ENCODE assay signal across 11 cellular contexts in the genomic region with DNA sequence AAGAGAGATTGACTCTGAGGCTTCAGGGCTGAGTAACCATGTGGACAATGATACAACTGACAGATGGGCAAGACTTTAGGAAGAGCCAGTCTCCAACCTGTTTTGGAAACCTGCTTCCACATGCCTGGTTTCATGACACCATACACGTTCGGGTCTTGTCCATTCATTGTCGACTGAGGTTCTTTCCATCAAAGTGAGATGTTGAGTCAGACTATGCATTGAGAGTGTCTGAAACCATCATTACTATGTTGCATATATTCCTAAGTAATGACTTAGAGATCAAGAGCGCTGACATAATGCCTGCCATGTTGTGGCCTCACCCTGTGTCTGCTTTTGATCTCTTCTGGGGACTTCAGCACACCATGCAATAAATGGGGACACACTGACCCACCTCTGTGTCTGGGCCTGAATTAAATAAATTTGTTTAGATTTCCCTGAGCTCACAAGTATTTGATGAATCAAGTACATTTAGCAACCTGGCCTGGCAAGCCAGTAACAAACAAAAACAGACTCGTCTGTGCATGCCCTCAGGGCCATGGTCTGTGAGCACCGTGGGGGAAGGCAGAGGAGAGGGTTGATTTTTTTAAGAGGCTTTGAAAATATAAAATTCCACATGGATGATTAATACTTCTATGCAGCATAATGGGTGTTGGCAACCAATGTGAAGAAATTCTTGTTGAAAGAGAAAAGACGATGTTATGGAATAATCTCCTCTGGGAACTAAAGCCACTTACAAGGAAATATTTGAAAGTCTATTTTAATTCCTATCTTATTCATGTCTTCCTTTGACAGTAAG. TPM values are rescaled to one million over a fixed set of nuclear protein-coding genes. Genes with fewer than 3 reads are reported as not detected.
DNase-seq lines count a peak whose midpoint lies in the region; ATAC-seq lines count a peak whose summit lies in the region.
"Had no signal": no experiment of that assay in that cellular context is flagged by ENCODE, and none has a peak within 500 bp of the region (broad histone marks: within the 10 kb centered on the region; RNA-seq: fewer than 3 reads in every experiment).

No MANE protein-coding gene starts in this region.

- peak; percentile 26 to 37 for ATAC-seq in activated T-cell treated with anti-CD3 and anti-CD28 coated beads, Interleukin-2, amount 50 U/mL, for 72 hours (replicated peaks in 1 of 2)
- no peak for ATAC-seq in HG02970 (IDR thresholded peaks at IDR 0.05; ENCODE audit: low FRiP score, unreplicated experiment)

- no peak overlapping the region for H3K4me3 ChIP-seq in SJSA1

- H3K4me1 Mint-ChIP-seq in activated T-cell treated with anti-CD3 and anti-CD28 coated beads, Interleukin-2, amount 50 U/mL, for 72 hours (ENCODE audit: low read depth), result peaks cover 18% of the 10 kb centered on the region
- H3K4me1 Mint-ChIP-seq in activated T-cell treated with anti-CD3 and anti-CD28 coated beads, Interleukin-2, amount 50 U/mL, for 24 hours (ENCODE audit: low read depth), result peaks cover 16% of the 10 kb centered on the region
- H3K4me1 Mint-ChIP-seq: B cell had no signal

- H3K27ac Mint-ChIP-seq in activated T-cell treated with anti-CD3 and anti-CD28 coated beads, Interleukin-2, amount 50 U/mL, for 72 hours, result no peak overlapping the region
- H3K27ac Mint-ChIP-seq in activated T-cell treated with anti-CD3 and anti-CD28 coated beads, Interleukin-2, amount 50 U/mL, for 24 hours, result no peak overlapping the region
- H3K27ac Mint-ChIP-seq: B cell had no signal

- H3K36me3 ChIP-seq in SJSA1, result no peaks in the 10 kb centered on the region

- H3K27ac ChIP-seq in SJSA1, result peak overlapping the region; percentile 36

- no peaks in the 10 kb centered on the region for H3K27me3 ChIP-seq in SJSA1 (replicated peaks)

- no peaks in the 10 kb centered on the region for H3K9me3 ChIP-seq in SJSA1 (replicated peaks)

- H3K4me1 ChIP-seq in SJSA1 (replicated peaks), result peaks cover 18% of the 10 kb centered on the region

- DNase-seq in activated T-cell treated with anti-CD3 and anti-CD28 coated beads, Interleukin-2, amount 50 U/mL, for 72 hours, result no peak
- no peak for DNase-seq in activated T-cell treated with anti-CD3 and anti-CD28 coated beads, Interleukin-2, amount 50 U/mL, for 24 hours
- DNase-seq in SJSA1 (ENCODE audit: low read depth in 1 of 2, low spot score in 2 of 2) (peak; percentile 86 to 91), fibroblast of peridontal ligament (ENCODE audit: extremely low read depth) (peak; percentile 64), ureter (ENCODE audit: low spot score) (peak; percentile 70), activated gamma-delta T cell treated with Interleukin-2 at 50 U/mL for 16 hours (no peak)
- no peak for DNase-seq in activated CD4-positive, alpha-beta T cell treated with anti-CD3 and anti-CD28 coated beads, Interleukin-2, amount 50 U/mL, for 1 hour
- DNase-seq: hippocampal formation, NCI-H510A treated with DMSO at 0.1 percent for 48 hours had no signal

- H3K36me3 Mint-ChIP-seq in activated T-cell treated with anti-CD3 and anti-CD28 coated beads, Interleukin-2, amount 50 U/mL, for 72 hours (ENCODE audit: insufficient read depth in 2 of 2), result no peaks in the 10 kb centered on the region
- H3K36me3 Mint-ChIP-seq in activated T-cell treated with anti-CD3 and anti-CD28 coated beads, Interleukin-2, amount 50 U/mL, for 24 hours (ENCODE audit: low read depth), result no peaks in the 10 kb centered on the region

- no peak overlapping the region for H3K4me3 Mint-ChIP-seq in activated T-cell treated with anti-CD3 and anti-CD28 coated beads, Interleukin-2, amount 50 U/mL, for 72 hours
- H3K4me3 Mint-ChIP-seq in activated T-cell treated with anti-CD3 and anti-CD28 coated beads, Interleukin-2, amount 50 U/mL, for 24 hours, result no peak overlapping the region
- H3K4me3 Mint-ChIP-seq: B cell had no signal

- peaks cover 4% of the 10 kb centered on the region for H3K27me3 Mint-ChIP-seq in activated T-cell treated with anti-CD3 and anti-CD28 coated beads, Interleukin-2, amount 50 U/mL, for 72 hours (ENCODE audit: low read depth)
- no peaks in the 10 kb centered on the region for H3K27me3 Mint-ChIP-seq in activated T-cell treated with anti-CD3 and anti-CD28 coated beads, Interleukin-2, amount 50 U/mL, for 24 hours

- peaks cover 1 to 5% of the 10 kb centered on the region in 2 donors for H3K9me3 Mint-ChIP-seq in activated T-cell treated with anti-CD3 and anti-CD28 coated beads, Interleukin-2, amount 50 U/mL, for 72 hours
- H3K9me3 Mint-ChIP-seq in activated T-cell treated with anti-CD3 and anti-CD28 coated beads, Interleukin-2, amount 50 U/mL, for 24 hours, result no peaks in the 10 kb centered on the region

RNA-seq across cellular contexts. Expression of a gene that starts 49.9 kb away (rescaled TPM):
- total RNA-seq in activated T-cell treated with anti-CD3 and anti-CD28 coated beads, Interleukin-2, amount 50 U/mL, for 72 hours, result 10 to 100 TPM; 76.7 to 80.3 TPM
- 130 and 134 TPM in 2 replicates for total RNA-seq in SJSA1 (2014; rRNA removed; shearing (Covaris generic))
- total RNA-seq in ureter, result 55.9 TPM

Comparison
In these comparisons a context has a peak if more than half of its experiments do, and no peak if none do; other contexts are left out.
1. DNase-seq: peak in SJSA1 (2 of 2), fibroblast of peridontal ligament (single experiment) and ureter (single experiment); none in activated T-cell treated with anti-CD3 and anti-CD28 coated beads, Interleukin-2, amount 50 U/mL, for 72 hours (0 of 2), activated T-cell treated with anti-CD3 and anti-CD28 coated beads, Interleukin-2, amount 50 U/mL, for 24 hours (single experiment), activated gamma-delta T cell treated with Interleukin-2 at 50 U/mL for 16 hours (single experiment) and activated CD4-positive, alpha-beta T cell treated with anti-CD3 and anti-CD28 coated beads, Interleukin-2, amount 50 U/mL, for 1 hour (single experiment).